17 cellular contexts compared by ENCODE assay signal in the genomic region with DNA sequence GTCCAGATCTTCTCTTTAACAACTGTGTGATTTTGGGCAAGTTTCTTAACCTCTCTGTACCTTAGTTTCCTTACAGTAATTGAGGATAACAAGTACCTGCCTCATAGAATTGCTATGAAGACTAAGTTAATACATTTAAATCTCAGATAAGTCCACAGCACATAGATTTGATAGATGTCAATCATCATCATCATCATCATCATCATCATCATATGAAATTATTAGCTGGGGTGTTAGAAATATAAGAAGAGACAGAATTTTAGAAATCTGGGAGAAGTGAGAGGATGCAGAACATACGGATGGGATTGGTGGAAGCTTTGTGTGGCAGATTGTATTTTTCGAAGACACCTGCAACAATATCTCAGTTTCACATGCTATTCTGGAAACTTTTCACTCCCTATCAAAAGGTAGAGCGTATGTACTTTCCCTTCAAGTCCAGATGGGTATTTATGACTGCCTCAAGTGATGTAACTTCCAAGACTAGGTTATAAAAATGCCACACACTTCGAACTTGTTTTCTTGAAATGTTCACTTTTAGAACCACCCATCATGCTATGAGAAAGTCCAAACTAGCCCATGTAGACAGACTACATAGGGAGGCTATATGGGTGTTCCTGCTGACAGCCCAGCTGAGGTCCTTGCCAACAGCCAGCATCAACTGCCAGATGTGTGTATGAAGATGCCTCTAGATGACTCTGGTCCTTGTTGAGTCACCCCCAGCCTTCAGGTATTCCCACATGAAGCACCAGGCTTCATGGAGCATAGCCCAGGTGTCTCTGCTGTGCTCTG. TPM values are rescaled to one million over a fixed set of nuclear protein-coding genes. Genes with fewer than 3 reads are reported as not detected.
"Had no signal": no experiment of that assay in that cellular context is flagged by ENCODE, and none has a peak within 500 bp of the region (broad histone marks: within the 10 kb centered on the region; RNA-seq: fewer than 3 reads in every experiment).

No MANE protein-coding gene starts in this region.

- H3K4me1 ChIP-seq: esophagus muscularis mucosa, left lung, pancreas, sigmoid colon had no signal

- H3K27me3 Mint-ChIP-seq: activated B cell treated with CpG ODN at 0.5 μM for 24 hours; activated CD4-positive, alpha-beta T cell treated with anti-CD3 and anti-CD28 coated beads, Interleukin-2, amount 10 ng/mL, durations not matched to agents 24 days and 14 days; naive thymus-derived CD4-positive, alpha-beta T cell had no signal

- FAIRE-seq: colon, kidney, pancreas had no signal

- H3K4me3 ChIP-seq: esophagus muscularis mucosa, left lung, mucosa of descending colon, pancreas, sigmoid colon, spleen, thyroid gland had no signal

- H3K9me3 ChIP-seq: esophagus muscularis mucosa, left lung, mucosa of descending colon, pancreas, sigmoid colon, spleen, thyroid gland had no signal

- H3K9me3 Mint-ChIP-seq: activated B cell treated with CpG ODN at 0.5 μM for 24 hours; T-helper 2 cell treated with Interferon-gamma antibody and Interleukin-4, amounts not matched to agents 5 μg/mL and 100 μg/mL, for 36 hours had no signal

- H3K27me3 ChIP-seq: esophagus muscularis mucosa, left lung, pancreas, sigmoid colon, spleen, thyroid gland had no signal

- H3K27ac ChIP-seq: esophagus muscularis mucosa, left lung, pancreas, sigmoid colon, spleen, thyroid gland had no signal

- H3K36me3 ChIP-seq: esophagus muscularis mucosa, left lung, pancreas, sigmoid colon, spleen, thyroid gland had no signal

- ATAC-seq: left lung; mucosa of descending colon; naive thymus-derived CD4-positive, alpha-beta T cell; pancreas had no signal

- H3K27ac Mint-ChIP-seq: activated B cell treated with CpG ODN at 0.5 μM for 24 hours; activated CD4-positive, alpha-beta T cell treated with anti-CD3 and anti-CD28 coated beads, Interleukin-2, amount 10 ng/mL, durations not matched to agents 24 days and 14 days; activated T-helper 1 cell treated with anti-CD3 and anti-CD28 coated beads, Interleukin-12 subunit alpha, Interleukin-12 subunit beta, Interleukin-2, Interleukin-4 antibody, amounts not matched to agents 30 ng/mL and 10 ng/mL and 1 ng/mL, durations not matched to agents 14 hours and 24 hours and 36 hours; T-helper 2 cell treated with Interferon-gamma antibody and Interleukin-4, amounts not matched to agents 5 μg/mL and 100 μg/mL, for 36 hours had no signal

- DNase-seq: activated B cell treated with CpG ODN at 0.5 μM for 24 hours; activated CD4-positive, alpha-beta T cell treated with anti-CD3 and anti-CD28 coated beads, Interleukin-2, amount 10 ng/mL, durations not matched to agents 24 days and 14 days; activated CD8-positive, alpha-beta memory T cell treated with anti-CD3 and anti-CD28 coated beads, Interleukin-2, amount 50 U/mL, for 48 hours; amniotic stem cell; hippocampal formation; kidney; left lung; mucosa of descending colon; naive thymus-derived CD4-positive, alpha-beta T cell; pancreas; sigmoid colon; spleen; thyroid gland had no signal

- H3K4me3 Mint-ChIP-seq: activated B cell treated with CpG ODN at 0.5 μM for 24 hours; activated CD4-positive, alpha-beta T cell treated with anti-CD3 and anti-CD28 coated beads, Interleukin-2, amount 10 ng/mL, durations not matched to agents 24 days and 14 days; activated T-helper 1 cell treated with anti-CD3 and anti-CD28 coated beads, Interleukin-12 subunit alpha, Interleukin-12 subunit beta, Interleukin-2, Interleukin-4 antibody, amounts not matched to agents 30 ng/mL and 10 ng/mL and 1 ng/mL, durations not matched to agents 14 hours and 24 hours and 36 hours; T-helper 2 cell treated with Interferon-gamma antibody and Interleukin-4, amounts not matched to agents 5 μg/mL and 100 μg/mL, for 36 hours had no signal

RNA-seq across cellular contexts. Expression of a gene that starts 44.9 kb away (rescaled TPM):
- total RNA-seq: activated B cell treated with CpG ODN at 0.5 μM for 24 hours; activated CD4-positive, alpha-beta T cell treated with anti-CD3 and anti-CD28 coated beads, Interleukin-2, amount 10 ng/mL, durations not matched to agents 24 days and 14 days; activated T-helper 1 cell treated with anti-CD3 and anti-CD28 coated beads, Interleukin-12 subunit alpha, Interleukin-12 subunit beta, Interleukin-2, Interleukin-4 antibody, amounts not matched to agents 30 ng/mL and 10 ng/mL and 1 ng/mL, durations not matched to agents 14 hours and 24 hours and 36 hours; left lung; spleen; thyroid gland had no signal
- polyA plus RNA-seq: naive thymus-derived CD4-positive, alpha-beta T cell had no signal
